ENCODE assay signal across 1 cellular context in genomic region chr19:55402509-55402908, GRCh38.
TF ChIP-seq lines count a peak whose summit lies in the region.

No MANE protein-coding gene starts in this region.

TF ChIP-seq in GM12878, 131 proteins besides CTCF, POLR2A, EP300 and RAD21:
- TF ChIP-seq JUND (IDR thresholded peaks at IDR 0.05; ENCODE audit: low read depth, low read length) (no peak), HDAC6 (IDR thresholded peaks at IDR 0.05; ENCODE audit: unreplicated experiment) (no peak), IKZF1 (conservative IDR thresholded peaks at IDR 0.05) (no peak), POLR2AphosphoS5 (IDR thresholded peaks at IDR 0.05; ENCODE audit: low read length) (peak; percentile 36; the same call in 1 of the 2 replicates)
